In the genomic region with DNA sequence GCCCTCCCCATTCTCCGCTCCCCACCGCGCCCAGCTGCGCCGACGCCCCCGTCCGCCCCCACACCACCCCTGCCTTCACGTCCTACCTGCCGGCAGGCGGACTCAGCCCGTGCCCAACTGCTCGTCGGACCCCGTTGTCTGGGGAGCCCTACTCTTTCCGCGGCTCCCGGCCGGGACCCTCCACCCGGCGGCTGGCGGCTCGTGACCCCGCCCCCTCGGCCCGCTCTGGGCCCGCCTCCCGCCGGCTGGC, we compare ENCODE assay signal across 8 cellular contexts. TPM values are rescaled to one million over a fixed set of nuclear protein-coding genes. Genes with fewer than 3 reads are reported as not detected.
DNase-seq lines count a peak whose midpoint lies in the region; ATAC-seq and TF ChIP-seq lines count a peak whose summit lies in the region.

SERAC1 (minus strand) TSS at position 209 of the 250 bp plus-strand sequence. CDS start 9,899 bp downstream, outside the sequence.

- H3K27me3 Mint-ChIP-seq in activated T-cell treated with anti-CD3 and anti-CD28 coated beads, Interleukin-2, amount 50 U/mL, for 24 hours, result no peaks in the 10 kb centered on the region

- intact Hi-C loops in left lung (cut with DNase I), result no loop called here

- H3K27ac ChIP-seq in angular gyrus (ENCODE audit: low read depth, low read length) (peak within 1 kb of the TSS; percentile 90), left lung (peak within 1 kb of the TSS; percentile 97 to 99), thymus (ENCODE audit: low read depth) (peak within 1 kb of the TSS; percentile 97)

- peaks cover 30% of the 10 kb centered on the region for H3K4me1 Mint-ChIP-seq in activated T-cell treated with anti-CD3 and anti-CD28 coated beads, Interleukin-2, amount 50 U/mL, for 24 hours (ENCODE audit: low read depth)

- ATAC-seq in left lung, result no peak

- no peaks in the 10 kb centered on the region for H3K9me3 Mint-ChIP-seq in activated T-cell treated with anti-CD3 and anti-CD28 coated beads, Interleukin-2, amount 50 U/mL, for 24 hours

- DNase-seq in activated T-cell treated with anti-CD3 and anti-CD28 coated beads, Interleukin-2, amount 50 U/mL, for 24 hours, result no peak
- no peak for DNase-seq in activated T-cell treated with anti-CD3 and anti-CD28 coated beads, Interleukin-2, amount 50 U/mL, for 48 hours
- no peak for DNase-seq in left lung
- no peak for DNase-seq in HPDE6-E6E7 (ENCODE audit: extremely low spot score)
- DNase-seq in activated effector memory CD4-positive, alpha-beta T cell treated with anti-CD3 and anti-CD28 coated beads, Interleukin-2, amount 50 U/mL, for 16 hours, result no peak
- no peak for DNase-seq in effector CD8-positive, alpha-beta T cell (lab: John Stamatoyannopoulos, UW)

- peak within 1 kb of the TSS; percentile 88 to 94 for H3K4me3 ChIP-seq in left lung
- H3K4me3 ChIP-seq in thymus (ENCODE audit: low read length), result peak within 1 kb of the TSS; percentile 73

- peak within 1 kb of the TSS; percentile 88 for H3K4me3 Mint-ChIP-seq in activated T-cell treated with anti-CD3 and anti-CD28 coated beads, Interleukin-2, amount 50 U/mL, for 24 hours

- H3K36me3 Mint-ChIP-seq in activated T-cell treated with anti-CD3 and anti-CD28 coated beads, Interleukin-2, amount 50 U/mL, for 24 hours (ENCODE audit: low read depth), result peaks cover 26% of the 10 kb centered on the region

- H3K36me3 ChIP-seq in left lung (no peaks in the 10 kb centered on the region), thymus (ENCODE audit: control insufficient read depth, insufficient read depth) (no peaks in the 10 kb centered on the region)

- TF ChIP-seq CTCF in left lung (IDR thresholded peaks at IDR 0.05), result no peak

- H3K27ac Mint-ChIP-seq in activated T-cell treated with anti-CD3 and anti-CD28 coated beads, Interleukin-2, amount 50 U/mL, for 24 hours, result peak within 1 kb of the TSS; percentile 97

- peaks cover 0 to 16% of the 10 kb centered on the region in 2 donors for H3K4me1 ChIP-seq in left lung
- H3K4me1 ChIP-seq in thymus (ENCODE audit: control insufficient read depth, insufficient read depth, low read length), result peaks cover 5% of the 10 kb centered on the region

- under 1% methylated on average over 29 of the region's 29 CpGs for WGBS in thymus

- H3K9me3 ChIP-seq in left lung (no peaks in the 10 kb centered on the region), thymus (ENCODE audit: control insufficient read depth) (no peaks in the 10 kb centered on the region)

- H3K27me3 ChIP-seq in left lung (no peaks in the 10 kb centered on the region), thymus (ENCODE audit: control insufficient read depth, insufficient read depth) (no peaks in the 10 kb centered on the region)

RNA-seq across cellular contexts. Expression of gene SERAC1, which starts in this region (rescaled TPM):
- 1 to 10 TPM; 9.0 to 9.3 TPM for total RNA-seq in left lung
- polyA plus RNA-seq in thymus, result 5.6 TPM
